In genomic region chr6:31776961-31777666, GRCh38 we compare ENCODE assay signal across 8 cellular contexts. TPM values are rescaled to one million over a fixed set of nuclear protein-coding genes. Genes with fewer than 3 reads are reported as not detected.
DNase-seq lines count a peak whose midpoint lies in the region; FAIRE-seq and TF ChIP-seq lines count a peak whose summit lies in the region.

TSS of gene VWA7 (minus strand) at chr6:31777328. CDS start at chr6:31776779, 549 bp downstream.

- H3K79me2 ChIP-seq in hepatocyte = no peaks in the 10 kb centered on the region

- WGBS in adrenal gland, 4 donors = 1 to 62% (median 13%) methylated on average over 3 to 15 of the region's 15 CpGs
- WGBS in hepatocyte (ENCODE audit: low lambda C conversion rate, missing lambda C conversion rate) = 18% methylated on average over 11 of the region's 15 CpGs

- H3K4me1 ChIP-seq in adrenal gland (replicated peaks in 1 of 2) (peaks cover 6 to 8% of the 10 kb centered on the region in 2 donors), hepatocyte (ENCODE audit: insufficient read depth) (peaks cover 27% of the 10 kb centered on the region)

- peaks cover 0 to 38% of the 10 kb centered on the region in 2 donors for H3K36me3 ChIP-seq in adrenal gland (replicated peaks in 1 of 2)
- no peaks in the 10 kb centered on the region for H3K36me3 ChIP-seq in hepatocyte (replicated peaks; ENCODE audit: insufficient read depth, low read depth)

- H3K27ac ChIP-seq in adrenal gland (peak within 1 kb of the TSS in 1 of 5 donors; percentile 40), hepatocyte (peak within 1 kb of the TSS; percentile 93)

- H3K4me2 ChIP-seq in hepatocyte = peak within 1 kb of the TSS; percentile 62

- no peak within 1 kb of the TSS for H3K4me3 ChIP-seq in adrenal gland
- H3K4me3 ChIP-seq in hepatocyte = no peak within 1 kb of the TSS

- DNase-seq in DMS 273 treated with DMSO at 0.1 percent for 48 hours (lab: John Stamatoyannopoulos, UW) (peak; percentile 27), H54 (ENCODE audit: insufficient read length, low spot score) (peak; percentile 90), MV-4-11 (lab: John Stamatoyannopoulos, UW) (peak; percentile 79), T-helper 2 cell (peak in 4 of 5 experiments; percentile 46 to 79 (median 65)), adrenal gland (peak; percentile 45 to 80 (median 60)), hepatocyte (ENCODE audit: low spot score) (peak; percentile 94), globus pallidus (ENCODE audit: low spot score) (no peak)
- peak; percentile 69 to 72 (median 69) for DNase-seq in stimulated activated CD4-positive, alpha-beta T cell treated with anti-CD3 and anti-CD28 coated beads, Interleukin-12 subunit alpha, Interleukin-12 subunit beta, amount 100 ng/mL, for 48 hours (ENCODE audit: low read depth in 2 of 3, low spot score in 1 of 3)

- no peak for TF ChIP-seq POLR2A in H54 (IDR thresholded peaks at IDR 0.05; ENCODE audit: low read depth, low read length)
- no peak for TF ChIP-seq POLR2A in adrenal gland (IDR thresholded peaks at IDR 0.05)

- no peak within 1 kb of the TSS for H2AFZ ChIP-seq in hepatocyte

- intact Hi-C loops in adrenal gland (cut with DNase I) = no loop called here

- no peaks in the 10 kb centered on the region for H3K27me3 ChIP-seq in adrenal gland
- H3K27me3 ChIP-seq in hepatocyte = no peaks in the 10 kb centered on the region

- H4K20me1 ChIP-seq in hepatocyte (ENCODE audit: insufficient read depth, poor library complexity, severe bottlenecking) = no peaks in the 10 kb centered on the region

- no peaks in the 10 kb centered on the region for H3K9me2 ChIP-seq in hepatocyte (replicated peaks; ENCODE audit: insufficient read depth)

- no peak for TF ChIP-seq CTCF in adrenal gland (IDR thresholded peaks at IDR 0.05)
- TF ChIP-seq CTCF in hepatocyte (IDR thresholded peaks at IDR 0.05; ENCODE audit: poor library complexity) = no peak

- H3K9me3 ChIP-seq in adrenal gland (replicated peaks in 1 of 3) (no peaks in the 10 kb centered on the region), hepatocyte (ENCODE audit: low read depth) (no peaks in the 10 kb centered on the region)

- no peak for FAIRE-seq in H54 (lab: Jason Lieb, UNC)

RNA-seq across cellular contexts. Expression of gene VWA7, which starts in this region (rescaled TPM):
- total RNA-seq in adrenal gland = 1 to 10 TPM in 2 of 8 donors, under 1 TPM in 6; 0.17 to 2.3 (median 0.50) TPM
- polyA plus RNA-seq in adrenal gland = 1 to 10 TPM in 2 of 3 donors, under 1 TPM in 1; 0.74 to 8.1 (median 1.1) TPM
- 1.5 and 3.4 TPM in 2 replicates for total RNA-seq in hepatocyte
- 2.8 and 5.2 TPM in 2 replicates for polyA plus RNA-seq in hepatocyte
